Comparison of ENCODE assay signal across 2 cellular contexts in the genomic region with DNA sequence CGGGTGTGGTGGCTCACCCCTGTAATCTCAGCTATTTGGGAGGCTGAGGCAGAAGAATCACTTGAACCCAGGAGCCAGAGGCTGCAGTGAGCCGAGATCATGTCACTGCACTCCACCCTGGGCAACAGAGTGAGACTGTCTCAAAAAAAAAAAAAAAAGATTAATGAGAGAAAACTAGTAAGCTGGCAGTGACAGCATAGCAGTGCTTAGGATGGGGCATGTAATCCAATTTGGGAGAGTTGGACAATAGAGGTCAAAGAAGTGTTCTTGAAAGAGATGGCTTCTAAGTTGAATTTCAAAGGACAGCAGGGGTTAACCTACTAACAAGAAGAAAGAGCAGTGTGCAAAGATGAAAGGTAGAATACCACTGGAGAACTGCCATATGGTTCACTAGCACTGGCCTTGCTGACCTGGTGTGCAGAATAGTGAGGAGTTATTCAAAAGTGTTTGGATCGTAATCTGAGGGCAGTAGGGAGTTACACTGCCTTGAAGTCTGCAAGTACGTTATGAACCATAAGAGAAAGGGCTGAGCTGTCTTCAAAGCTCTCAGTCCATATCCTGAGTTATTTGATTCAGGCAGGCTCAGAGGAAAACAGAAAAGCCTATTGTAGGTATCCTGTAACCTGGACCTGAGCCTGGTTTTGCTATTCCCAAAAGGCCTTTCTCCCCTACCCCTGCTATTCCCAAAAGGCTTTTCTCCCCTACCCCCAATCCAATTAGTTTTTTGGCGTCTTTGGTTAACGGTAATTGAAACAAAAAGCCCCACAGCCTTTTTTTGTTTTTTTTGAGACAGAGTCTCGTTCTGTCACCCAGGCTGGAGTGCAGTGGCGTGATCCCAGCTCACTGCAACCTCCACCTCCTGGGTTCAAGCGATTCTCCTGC.
A peak's percentile ranks its signal among the peaks of the same experiment; 100 is the strongest.
TF ChIP-seq lines count a peak whose summit lies in the region.

No MANE protein-coding gene starts in this region.

TF ChIP-seq in K562, 482 proteins besides CTCF, POLR2A, EP300 and RAD21:
- TF ChIP-seq ZNF140 (CRISPR knock-in tag; IDR thresholded peaks at IDR 0.05) = no peak
- TF ChIP-seq, protein P1, sequence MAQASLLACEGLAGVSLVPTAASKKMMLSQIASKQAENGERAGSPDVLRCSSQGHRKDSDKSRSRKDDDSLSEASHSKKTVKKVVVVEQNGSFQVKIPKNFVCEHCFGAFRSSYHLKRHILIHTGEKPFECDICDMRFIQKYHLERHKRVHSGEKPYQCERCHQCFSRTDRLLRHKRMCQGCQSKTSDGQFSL (CRISPR knock-in tag; IDR thresholded peaks at IDR 0.05) = 0 out of 2 replicates have a peak, but pooled peaks have one; percentile 23
- TF ChIP-seq, protein P1 (tag; IDR thresholded peaks at IDR 0.05) = no peak
- TF ChIP-seq PML (IDR thresholded peaks at IDR 0.05; ENCODE audit: low read length) = peak; percentile 12; the same call in 1 of the 2 replicates
- TF ChIP-seq PKNOX1 (IDR thresholded peaks at IDR 0.05) = 0 out of 2 replicates have a peak, but pooled peaks have one; percentile 10
- TF ChIP-seq ETV5 (CRISPR knock-in tag; IDR thresholded peaks at IDR 0.05; ENCODE audit: low read depth) = no peak
- peak; percentile 23 for TF ChIP-seq POLR2B (IDR thresholded peaks at IDR 0.05; ENCODE audit: low read depth, partially characterized antibody)
- TF ChIP-seq BCOR (IDR thresholded peaks at IDR 0.05) = peak; percentile 24; the same call in 1 of the 2 replicates
- TF ChIP-seq HMBOX1 (IDR thresholded peaks at IDR 0.05) = peak; percentile 51

TF ChIP-seq in SK-N-SH, 30 proteins besides CTCF, POLR2A, EP300 and RAD21:
- TF ChIP-seq, protein P2, sequence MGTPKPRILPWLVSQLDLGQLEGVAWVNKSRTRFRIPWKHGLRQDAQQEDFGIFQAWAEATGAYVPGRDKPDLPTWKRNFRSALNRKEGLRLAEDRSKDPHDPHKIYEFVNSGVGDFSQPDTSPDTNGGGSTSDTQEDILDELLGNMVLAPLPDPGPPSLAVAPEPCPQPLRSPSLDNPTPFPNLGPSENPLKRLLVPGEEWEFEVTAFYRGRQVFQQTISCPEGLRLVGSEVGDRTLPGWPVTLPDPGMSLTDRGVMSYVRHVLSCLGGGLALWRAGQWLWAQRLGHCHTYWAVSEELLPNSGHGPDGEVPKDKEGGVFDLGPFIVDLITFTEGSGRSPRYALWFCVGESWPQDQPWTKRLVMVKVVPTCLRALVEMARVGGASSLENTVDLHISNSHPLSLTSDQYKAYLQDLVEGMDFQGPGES (IDR thresholded peaks at IDR 0.05; ENCODE audit: low read depth, low read length) = no peak
- TF ChIP-seq GATA2 (CRISPR knock-in tag; IDR thresholded peaks at IDR 0.05) (no peak), RCOR1 (IDR thresholded peaks at IDR 0.05; ENCODE audit: low read length) (no peak), POLR2AphosphoS5 (IDR thresholded peaks at IDR 0.05; ENCODE audit: low read depth, low read length) (no peak), FOXJ3 (CRISPR knock-in tag; IDR thresholded peaks at IDR 0.05) (no peak), RFX5 (IDR thresholded peaks at IDR 0.05; ENCODE audit: low read length) (no peak), YY1 (IDR thresholded peaks at IDR 0.05; ENCODE audit: low read depth) (no peak), TEAD4 (IDR thresholded peaks at IDR 0.05; ENCODE audit: borderline replicate concordance, insufficient read depth) (no peak), FOSL2 (IDR thresholded peaks at IDR 0.05; ENCODE audit: borderline replicate concordance, low read depth) (no peak), TCF12 (IDR thresholded peaks at IDR 0.05) (no peak), MXI1 (IDR thresholded peaks at IDR 0.05; ENCODE audit: low read depth, low read length) (no peak), SMC3 (IDR thresholded peaks at IDR 0.05; ENCODE audit: low read depth, low read length) (no peak), NFIC (IDR thresholded peaks at IDR 0.05; ENCODE audit: borderline replicate concordance) (no peak), USF2 (IDR thresholded peaks at IDR 0.05; ENCODE audit: borderline replicate concordance, low read depth, low read length) (no peak), JUND (IDR thresholded peaks at IDR 0.05) (no peak), MAX (IDR thresholded peaks at IDR 0.05; ENCODE audit: low read depth) (no peak), REST (IDR thresholded peaks at IDR 0.05; ENCODE audit: low read depth, low read length) (no peak), TAF1 (IDR thresholded peaks at IDR 0.05; ENCODE audit: borderline replicate concordance, low read depth, low read length) (no peak), ZBTB33 (IDR thresholded peaks at IDR 0.05; ENCODE audit: borderline replicate concordance, low read depth) (no peak)
